Comparison of ENCODE assay signal across 1 cellular context in the genomic region with DNA sequence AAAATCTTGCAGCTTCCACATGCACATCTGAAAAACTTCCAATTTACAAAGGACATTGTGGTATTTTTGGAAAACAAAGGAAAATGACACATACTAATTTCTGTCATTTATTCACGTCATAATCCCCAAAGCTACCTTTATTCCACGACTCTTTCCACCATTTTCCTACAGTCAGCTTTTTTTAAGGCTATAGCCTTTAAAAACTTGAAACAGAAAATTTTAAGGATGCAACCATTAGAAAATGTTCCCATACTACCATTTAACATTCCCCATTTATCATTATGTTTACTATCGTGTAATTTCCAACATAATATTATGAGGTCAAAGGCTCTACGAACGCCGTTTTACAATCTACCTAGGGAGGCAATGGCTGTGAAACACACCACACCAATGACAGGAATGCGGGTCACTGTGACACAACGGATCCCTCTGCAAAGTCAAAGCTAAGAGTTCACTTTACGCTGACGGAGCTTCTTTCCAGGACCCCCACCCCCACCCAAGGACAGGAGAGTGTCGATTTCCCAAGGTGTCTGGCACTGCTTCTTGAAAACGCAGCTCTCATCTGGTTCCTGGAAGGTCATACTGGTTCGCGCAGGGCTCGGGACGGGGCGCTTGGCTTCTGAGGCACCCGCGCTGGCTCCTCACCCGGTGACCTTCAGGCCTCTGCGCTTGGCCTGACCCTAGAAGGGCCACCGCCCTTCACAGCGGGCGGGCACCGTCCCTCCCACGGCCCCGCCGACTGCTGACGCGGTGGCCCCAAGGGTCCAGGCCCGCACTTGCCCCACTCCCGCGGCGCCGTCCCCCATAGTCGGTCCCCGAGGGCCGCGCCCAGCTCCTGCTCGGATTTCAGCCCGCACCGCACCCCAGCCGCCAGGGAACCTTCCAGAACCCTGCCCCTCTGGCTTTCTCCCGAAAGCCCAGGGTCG.
TF ChIP-seq lines count a peak whose summit lies in the region.

No MANE protein-coding gene starts in this region.

TF ChIP-seq in GM23338, 12 proteins besides CTCF, POLR2A, EP300 and RAD21 (continued from another document):
- TF ChIP-seq REST (IDR thresholded peaks at IDR 0.05; ENCODE audit: unreplicated experiment) (no peak), ZNF331 (CRISPR knock-in tag; IDR thresholded peaks at IDR 0.05; ENCODE audit: low read depth) (no peak), EZH2 (IDR thresholded peaks at IDR 0.05; ENCODE audit: low read depth, unreplicated experiment) (no peak), JUNB (IDR thresholded peaks at IDR 0.05; ENCODE audit: unreplicated experiment) (no peak), EZH2phosphoT487 (IDR thresholded peaks at IDR 0.05; ENCODE audit: unreplicated experiment) (no peak), CREB1 (CRISPR knock-in tag; IDR thresholded peaks at IDR 0.05; ENCODE audit: low read depth) (no peak), ZNF114 (CRISPR knock-in tag; IDR thresholded peaks at IDR 0.05) (no peak)
- TF ChIP-seq, protein P1, sequence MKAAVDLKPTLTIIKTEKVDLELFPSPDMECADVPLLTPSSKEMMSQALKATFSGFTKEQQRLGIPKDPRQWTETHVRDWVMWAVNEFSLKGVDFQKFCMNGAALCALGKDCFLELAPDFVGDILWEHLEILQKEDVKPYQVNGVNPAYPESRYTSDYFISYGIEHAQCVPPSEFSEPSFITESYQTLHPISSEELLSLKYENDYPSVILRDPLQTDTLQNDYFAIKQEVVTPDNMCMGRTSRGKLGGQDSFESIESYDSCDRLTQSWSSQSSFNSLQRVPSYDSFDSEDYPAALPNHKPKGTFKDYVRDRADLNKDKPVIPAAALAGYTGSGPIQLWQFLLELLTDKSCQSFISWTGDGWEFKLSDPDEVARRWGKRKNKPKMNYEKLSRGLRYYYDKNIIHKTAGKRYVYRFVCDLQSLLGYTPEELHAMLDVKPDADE (IDR thresholded peaks at IDR 0.05), result no peak
